12 cellular contexts compared by ENCODE assay signal in the genomic region with DNA sequence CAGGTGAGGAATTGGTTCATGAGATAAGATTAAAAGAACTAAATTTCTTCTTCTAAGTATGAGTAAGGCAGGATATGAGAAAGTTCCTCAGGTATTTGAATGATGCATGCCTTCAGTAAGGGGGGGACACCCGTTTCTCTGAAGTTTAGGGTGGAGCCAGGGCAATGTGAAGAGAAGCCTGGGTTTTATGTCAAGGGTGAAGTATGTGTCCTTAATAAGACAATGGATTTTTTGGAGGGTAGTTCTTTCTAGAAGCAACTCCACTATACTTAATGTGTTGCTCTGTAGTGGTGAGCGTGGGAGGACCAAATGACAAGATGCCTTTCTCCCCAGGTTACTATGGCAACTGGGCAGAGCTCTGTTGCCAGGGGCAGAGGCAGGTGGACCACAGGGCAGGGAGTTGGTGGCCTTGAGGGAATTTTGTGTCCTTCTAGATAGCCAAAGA. TPM values are rescaled to one million over a fixed set of nuclear protein-coding genes. Genes with fewer than 3 reads are reported as not detected.
DNase-seq lines count a peak whose midpoint lies in the region; ATAC-seq and TF ChIP-seq lines count a peak whose summit lies in the region.
"Had no signal": no experiment of that assay in that cellular context is flagged by ENCODE, and none has a peak within 500 bp of the region (broad histone marks: within the 10 kb centered on the region; RNA-seq: fewer than 3 reads in every experiment).

No MANE protein-coding gene starts in this region.

- CTCF ChIA-PET in Calu3 (lab: Charles Lee), result no interaction called here

- H3K36me3 ChIP-seq in adrenal gland (replicated peaks in 1 of 2), result no peaks in the 10 kb centered on the region
- H3K36me3 ChIP-seq: lower lobe of right lung had no signal

- peaks cover 25% of the 10 kb centered on the region for H3K4me1 Mint-ChIP-seq in Calu3 (ENCODE audit: low read depth, unreplicated experiment)

- intact Hi-C loops in Calu3 (cut with micrococcal nuclease; ENCODE audit: unreplicated experiment), result no loop called here
- intact Hi-C loops in dorsolateral prefrontal cortex (cut with DNase I), result no loop called here
- intact Hi-C loops in adrenal gland (cut with DNase I), result no loop called here

- peak overlapping the region; percentile 92 for H3K27ac Mint-ChIP-seq in Calu3 (ENCODE audit: unreplicated experiment)
- H3K27ac Mint-ChIP-seq: effector memory CD8-positive, alpha-beta T cell; T-helper 1 cell treated with Interleukin-12 subunit alpha and Interleukin-12 subunit beta and Interleukin-4 antibody, amounts not matched to agents 30 μg/mL and 1 μg/mL, for 36 hours had no signal

- H3K36me3 Mint-ChIP-seq in Calu3 (ENCODE audit: insufficient read depth, unreplicated experiment), result peaks cover 19% of the 10 kb centered on the region

- TF ChIP-seq CTCF in Calu3 (IDR thresholded peaks at IDR 0.05; ENCODE audit: unreplicated experiment), result no peak
- TF ChIP-seq CTCF in astrocyte of the spinal cord (IDR thresholded peaks at IDR 0.05; ENCODE audit: low read depth, low read length), result no peak
- TF ChIP-seq CTCF in dorsolateral prefrontal cortex (IDR thresholded peaks at IDR 0.05 in 54 of 56, conservative IDR thresholded peaks at IDR 0.05 in 2 of 56; ENCODE audit: low read depth in 1 of 56, partially characterized antibody in 56 of 56), result no peak
- TF ChIP-seq CTCF in adrenal gland (IDR thresholded peaks at IDR 0.05), result no peak

- H3K4me3 Mint-ChIP-seq in Calu3 (ENCODE audit: low read depth, unreplicated experiment), result no peak overlapping the region
- H3K4me3 Mint-ChIP-seq: effector memory CD8-positive, alpha-beta T cell; T-helper 1 cell treated with Interleukin-12 subunit alpha and Interleukin-12 subunit beta and Interleukin-4 antibody, amounts not matched to agents 30 μg/mL and 1 μg/mL, for 36 hours had no signal

- no peaks in the 10 kb centered on the region for H3K4me1 ChIP-seq in adrenal gland (replicated peaks in 1 of 2)

- peak overlapping the region in 1 of 59 donors; percentile 24 for H3K27ac ChIP-seq in dorsolateral prefrontal cortex
- no peak overlapping the region for H3K27ac ChIP-seq in adrenal gland
- H3K27ac ChIP-seq: lower lobe of right lung had no signal

- DNase-seq in Calu3 (peak; percentile 27), HS-5 (ENCODE audit: low read depth) (peak; percentile 85), astrocyte of the spinal cord (ENCODE audit: low read depth, low spot score) (peak; percentile 84), kidney glomerular epithelial cell (lab: John Stamatoyannopoulos, UW) (peak; percentile 88), dorsolateral prefrontal cortex (no peak), adrenal gland (no peak), NCI-H1436 (lab: John Stamatoyannopoulos, UW) (no peak)
- DNase-seq: effector memory CD8-positive, alpha-beta T cell; lower lobe of right lung; NCI-H187 had no signal

- ATAC-seq in HG02938 (IDR thresholded peaks at IDR 0.05; ENCODE audit: unreplicated experiment), result no peak
- ATAC-seq: effector memory CD8-positive, alpha-beta T cell; lower lobe of right lung had no signal

- in situ Hi-C loops in astrocyte of the spinal cord (cut with HindIII; ENCODE audit: low sequenced_read_pairs), result no loop called here

- no peak for TF ChIP-seq POLR2A in adrenal gland (IDR thresholded peaks at IDR 0.05)

- no peaks in the 10 kb centered on the region for H3K27me3 Mint-ChIP-seq in Calu3 (ENCODE audit: unreplicated experiment)
- H3K27me3 Mint-ChIP-seq: effector memory CD8-positive, alpha-beta T cell had no signal

- H3K9me3 Mint-ChIP-seq in Calu3 (ENCODE audit: low read depth, unreplicated experiment), result no peaks in the 10 kb centered on the region
- H3K9me3 Mint-ChIP-seq: effector memory CD8-positive, alpha-beta T cell; T-helper 1 cell treated with Interleukin-12 subunit alpha and Interleukin-12 subunit beta and Interleukin-4 antibody, amounts not matched to agents 30 μg/mL and 1 μg/mL, for 36 hours had no signal

- BruUV-seq in Calu3 (replicated peaks; lab: Mats Ljungman, UMichigan), result no TSS peak

- H3K27me3 ChIP-seq in dorsolateral prefrontal cortex, result no peaks in the 10 kb centered on the region
- no peaks in the 10 kb centered on the region for H3K27me3 ChIP-seq in adrenal gland

- 60 to 85% (median 73%) methylated on average over 2 of the region's 2 CpGs for WGBS in adrenal gland, 4 donors

- H3K9me3 ChIP-seq in adrenal gland (replicated peaks in 1 of 3), result no peaks in the 10 kb centered on the region
- H3K9me3 ChIP-seq: lower lobe of right lung had no signal

- H3K4me3 ChIP-seq in astrocyte of the spinal cord (ENCODE audit: low read depth, low read length), result no peak overlapping the region
- H3K4me3 ChIP-seq in dorsolateral prefrontal cortex, result no peak overlapping the region
- no peak overlapping the region for H3K4me3 ChIP-seq in adrenal gland
- H3K4me3 ChIP-seq: lower lobe of right lung had no signal

RNA-seq across cellular contexts. Expression of gene PHLDB2, which starts 44.0 kb away (rescaled TPM):
- 15.4 and 30.7 TPM in 2 replicates for total RNA-seq in Calu3 (2022)
- 10 to 100 TPM in 74 of 120 experiments, 1 to 10 TPM in 46; 4.6 to 36.6 (median 11.3) TPM for total RNA-seq in dorsolateral prefrontal cortex
- 10 to 100 TPM in 7 of 8 donors, 1 to 10 TPM in 1; 7.4 to 26.1 (median 13.9) TPM for total RNA-seq in adrenal gland
- polyA plus RNA-seq in adrenal gland, result 10 to 100 TPM in 2 of 3 donors, 1 to 10 TPM in 1; 6.2 to 39.6 (median 12.9) TPM

Comparison
In these comparisons a context has a peak if more than half of its experiments do, and no peak if none do; other contexts are left out.
1. DNase-seq: peak in Calu3 (single experiment), HS-5 (single experiment), astrocyte of the spinal cord (single experiment) and kidney glomerular epithelial cell (single experiment); none in dorsolateral prefrontal cortex (0 of 10), adrenal gland (0 of 7) and NCI-H1436 (single experiment).